ENCODE assay signal across 14 cellular contexts in the genomic region with DNA sequence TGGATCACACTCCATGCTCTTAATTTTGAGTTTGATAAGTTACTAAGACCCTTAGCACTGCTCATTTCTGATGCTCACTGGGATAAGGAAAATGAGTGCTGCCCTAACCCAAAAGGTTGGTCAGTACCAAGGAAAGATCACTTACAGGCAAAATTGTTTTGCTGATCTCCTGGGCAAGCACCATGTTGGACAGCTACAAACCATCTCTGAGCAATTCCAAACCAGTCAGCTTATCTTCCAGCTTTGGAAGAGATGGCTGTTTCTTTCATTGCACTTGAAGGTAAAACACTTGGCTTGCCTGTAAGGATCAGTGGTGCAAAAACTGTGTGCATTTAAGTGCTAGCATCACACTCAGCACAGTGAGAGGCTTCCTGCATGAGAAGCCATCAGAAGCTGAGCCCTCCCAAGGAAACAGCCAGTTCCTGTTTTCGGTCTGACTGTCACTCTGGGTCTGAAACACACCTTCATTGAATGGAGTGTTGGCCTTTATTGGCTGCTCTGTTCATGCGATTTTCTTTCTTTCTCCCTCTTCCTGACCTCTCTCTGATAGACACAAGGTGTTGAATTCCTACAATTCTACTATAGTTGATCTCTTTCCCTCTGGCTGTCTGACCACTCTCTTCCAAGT.
DNase-seq lines count a peak whose midpoint lies in the region; ATAC-seq, FAIRE-seq and TF ChIP-seq lines count a peak whose summit lies in the region.
"Had no signal": no experiment of that assay in that cellular context is flagged by ENCODE, and none has a peak within 500 bp of the region (broad histone marks: within the 10 kb centered on the region; RNA-seq: fewer than 3 reads in every experiment).

No MANE protein-coding gene starts in this region.

- H3K9me3 ChIP-seq in GM12878 (replicated peaks; ENCODE audit: control insufficient read depth, insufficient read depth, low read length) = no peaks in the 10 kb centered on the region; the same call in 2 of the 3 replicates
- H3K9me3 ChIP-seq: HAP-1, thyroid gland had no signal

- no peak for TF ChIP-seq RAD21 in GM12878 (IDR thresholded peaks at IDR 0.05; ENCODE audit: insufficient read depth, low read depth, low read length)

- H3K4me3 ChIP-seq in GM12878 = no peak overlapping the region
- H3K4me3 ChIP-seq: HAP-1, thyroid gland had no signal

- in situ Hi-C loops in GM12878 (cut with MboI) = no loop called here

- H4K20me1 ChIP-seq in GM12878 (ENCODE audit: control insufficient read depth, insufficient read depth) = no peaks in the 10 kb centered on the region

- RAD21 ChIA-PET in GM12878 (lab: Charles Lee; ENCODE audit: unreplicated experiment) = no interaction called here

- H3K4me2 ChIP-seq in GM12878 (ENCODE audit: control insufficient read depth, insufficient read depth) = peak overlapping the region; percentile 3

- peak overlapping the region; percentile 4; the same call in 1 of the 2 replicates for H2AFZ ChIP-seq in GM12878 (ENCODE audit: control insufficient read depth, low read depth, low read length)

- DNase-seq in GM12878 (ENCODE audit: low read depth, low spot score) (peak; percentile 41), amniotic stem cell (lab: John Stamatoyannopoulos, UW) (no peak), H4 (ENCODE audit: low spot score) (no peak)
- DNase-seq in activated effector memory CD4-positive, alpha-beta T cell treated with anti-CD3 and anti-CD28 coated beads, Interleukin-2, amount 50 U/mL, for 16 hours = no peak
- no peak for DNase-seq in stimulated activated CD4-positive, alpha-beta T cell treated with anti-CD3 and anti-CD28 coated beads, Interleukin-4, amount 100 ng/mL, for 4 hours
- DNase-seq: activated CD4-positive, alpha-beta T cell treated with anti-CD3 and anti-CD28 coated beads, Interleukin-2, amount 10 ng/mL, durations not matched to agents 24 days and 14 days; NCI-H1417; SHP77 treated with DMSO at 0.1 percent for 48 hours; thyroid gland had no signal

- peaks cover 10% of the 10 kb centered on the region for H3K4me1 ChIP-seq in GM12878 (ENCODE audit: control insufficient read depth, insufficient read depth, low read length)
- H3K4me1 ChIP-seq: thyroid gland had no signal

- no peak for TF ChIP-seq POLR2A in GM12878 (IDR thresholded peaks at IDR 0.05; ENCODE audit: low read depth, low read length)

- TF ChIP-seq CTCF in GM12878 (IDR thresholded peaks at IDR 0.05 in 2 of 3, conservative IDR thresholded peaks at IDR 0.05 in 1 of 3; ENCODE audit: control insufficient read depth in 2 of 3, extremely low read depth in 1 of 3, insufficient read depth in 1 of 3, low read depth in 3 of 3, low read length in 3 of 3) = no peak

- 3% methylated on average over 2 of the region's 2 CpGs for WGBS in GM12878 (ENCODE audit: insufficient coverage, insufficient replicate concordance, low lambda C conversion rate, missing lambda C conversion rate)

- peak; percentile 98 for FAIRE-seq in GM12878 (lab: Jason Lieb, UNC)
- FAIRE-seq: endothelial cell of umbilical vein had no signal

- SMC1A ChIA-PET in GM12878 (lab: Charles Lee; ENCODE audit: uncharacterized antibody, unreplicated experiment) = no interaction called here

- H3K27ac ChIP-seq in GM12878 (ENCODE audit: control insufficient read depth, insufficient read depth) = no peak overlapping the region
- H3K27ac ChIP-seq: thyroid gland had no signal

- POLR2A ChIA-PET in GM12878 (lab: Charles Lee) = no interaction called here

- H3K79me2 ChIP-seq in GM12878 (ENCODE audit: control insufficient read depth, insufficient read depth, low read length) = no peaks in the 10 kb centered on the region

- no peaks in the 10 kb centered on the region for H3K36me3 ChIP-seq in GM12878 (ENCODE audit: control insufficient read depth in 2 of 2, insufficient read depth in 2 of 2, low read length in 1 of 2)
- H3K36me3 ChIP-seq: HAP-1, thyroid gland had no signal

- intact Hi-C loops in GM12878 (cut with micrococcal nuclease; ENCODE audit: unreplicated experiment) = no loop called here

- CTCF ChIA-PET in GM12878 (lab: Yijun Ruan, JAX) = interaction anchor here (1.0 kb wide), 1 partner anchor 12 kb away, joined by 3 read pairs; no protein-coding TSS in a partner anchor

- H3K27me3 ChIP-seq in GM12878 (replicated peaks in 1 of 2; ENCODE audit: control insufficient read depth in 2 of 2, insufficient read depth in 2 of 2, low read length in 1 of 2) = no peaks in the 10 kb centered on the region; a peak in 1 of 4 replicates
- H3K27me3 ChIP-seq: thyroid gland had no signal

- TF ChIP-seq EP300 in GM12878 (IDR thresholded peaks at IDR 0.05; ENCODE audit: borderline replicate concordance in 1 of 2, control insufficient read depth in 1 of 2, low read depth in 2 of 2, low read length in 2 of 2) = no peak

- BruUV-seq in GM12878 (replicated peaks; lab: Mats Ljungman, UMichigan) = no TSS peak

- H3K9ac ChIP-seq in GM12878 (ENCODE audit: control insufficient read depth, insufficient read depth, low read length) = no peak overlapping the region

- ATAC-seq in GM18907 (IDR thresholded peaks at IDR 0.05; ENCODE audit: unreplicated experiment) = peak; percentile 99
- peak; percentile 97 for ATAC-seq in GM21576 (IDR thresholded peaks at IDR 0.05; ENCODE audit: unreplicated experiment)
- peak; percentile 86 for ATAC-seq in HG03108 (IDR thresholded peaks at IDR 0.05; ENCODE audit: unreplicated experiment)
- ATAC-seq in GM12878 = peak; percentile 98

TF ChIP-seq in GM12878, 131 proteins besides CTCF, POLR2A, EP300 and RAD21 (continues in another document):
- no peak for TF ChIP-seq TCF12 (IDR thresholded peaks at IDR 0.05; ENCODE audit: low read depth, low read length)
- TF ChIP-seq CHD2 (IDR thresholded peaks at IDR 0.05; ENCODE audit: borderline replicate concordance, low read depth, low read length) = no peak
- TF ChIP-seq DPF2 (IDR thresholded peaks at IDR 0.05) = 0 out of 2 replicates have a peak, but pooled peaks have one; percentile 33
- TF ChIP-seq ZNF622 (IDR thresholded peaks at IDR 0.05) = no peak
- peak; percentile 17; the same call in 1 of the 2 replicates for TF ChIP-seq IKZF1 (conservative IDR thresholded peaks at IDR 0.05)
- TF ChIP-seq RUNX3 (IDR thresholded peaks at IDR 0.05; ENCODE audit: low read length) = no peak
- TF ChIP-seq BCL11A (IDR thresholded peaks at IDR 0.05; ENCODE audit: low read depth, low read length) = 0 out of 2 replicates have a peak, but pooled peaks have one; percentile 18
- TF ChIP-seq TCF7 (IDR thresholded peaks at IDR 0.05; ENCODE audit: borderline replicate concordance) = no peak
- TF ChIP-seq ETV6 (conservative IDR thresholded peaks at IDR 0.05 in 1 of 2, IDR thresholded peaks at IDR 0.05 in 1 of 2; ENCODE audit: borderline replicate concordance in 1 of 2, low read depth in 1 of 2) = no peak
- no peak for TF ChIP-seq TBL1XR1 (IDR thresholded peaks at IDR 0.05; ENCODE audit: low read depth, low read length)
- TF ChIP-seq RELA (IDR thresholded peaks at IDR 0.05; ENCODE audit: borderline replicate concordance, partially characterized antibody) = no peak
- TF ChIP-seq, protein P1, sequence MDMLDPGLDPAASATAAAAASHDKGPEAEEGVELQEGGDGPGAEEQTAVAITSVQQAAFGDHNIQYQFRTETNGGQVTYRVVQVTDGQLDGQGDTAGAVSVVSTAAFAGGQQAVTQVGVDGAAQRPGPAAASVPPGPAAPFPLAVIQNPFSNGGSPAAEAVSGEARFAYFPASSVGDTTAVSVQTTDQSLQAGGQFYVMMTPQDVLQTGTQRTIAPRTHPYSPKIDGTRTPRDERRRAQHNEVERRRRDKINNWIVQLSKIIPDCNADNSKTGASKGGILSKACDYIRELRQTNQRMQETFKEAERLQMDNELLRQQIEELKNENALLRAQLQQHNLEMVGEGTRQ (IDR thresholded peaks at IDR 0.05; ENCODE audit: borderline replicate concordance, low read depth, low read length) = no peak
- TF ChIP-seq IRF4 (IDR thresholded peaks at IDR 0.05; ENCODE audit: low read depth, low read length) = peak; percentile 87
- TF ChIP-seq IKZF2 (IDR thresholded peaks at IDR 0.05) = peak in 1 of 2 experiments; percentile 33; a peak in 1 of 4 replicates
- TF ChIP-seq, protein P2, sequence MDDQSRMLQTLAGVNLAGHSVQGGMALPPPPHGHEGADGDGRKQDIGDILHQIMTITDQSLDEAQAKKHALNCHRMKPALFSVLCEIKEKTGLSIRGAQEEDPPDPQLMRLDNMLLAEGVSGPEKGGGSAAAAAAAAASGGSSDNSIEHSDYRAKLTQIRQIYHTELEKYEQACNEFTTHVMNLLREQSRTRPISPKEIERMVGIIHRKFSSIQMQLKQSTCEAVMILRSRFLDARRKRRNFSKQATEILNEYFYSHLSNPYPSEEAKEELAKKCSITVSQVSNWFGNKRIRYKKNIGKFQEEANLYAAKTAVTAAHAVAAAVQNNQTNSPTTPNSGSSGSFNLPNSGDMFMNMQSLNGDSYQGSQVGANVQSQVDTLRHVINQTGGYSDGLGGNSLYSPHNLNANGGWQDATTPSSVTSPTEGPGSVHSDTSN (IDR thresholded peaks at IDR 0.05; ENCODE audit: insufficient replicate concordance, low read depth, low read length) = peak; percentile 69
- TF ChIP-seq ZZZ3 (IDR thresholded peaks at IDR 0.05; ENCODE audit: control insufficient read depth, insufficient read length, low read depth) = no peak
- TF ChIP-seq, protein P3, sequence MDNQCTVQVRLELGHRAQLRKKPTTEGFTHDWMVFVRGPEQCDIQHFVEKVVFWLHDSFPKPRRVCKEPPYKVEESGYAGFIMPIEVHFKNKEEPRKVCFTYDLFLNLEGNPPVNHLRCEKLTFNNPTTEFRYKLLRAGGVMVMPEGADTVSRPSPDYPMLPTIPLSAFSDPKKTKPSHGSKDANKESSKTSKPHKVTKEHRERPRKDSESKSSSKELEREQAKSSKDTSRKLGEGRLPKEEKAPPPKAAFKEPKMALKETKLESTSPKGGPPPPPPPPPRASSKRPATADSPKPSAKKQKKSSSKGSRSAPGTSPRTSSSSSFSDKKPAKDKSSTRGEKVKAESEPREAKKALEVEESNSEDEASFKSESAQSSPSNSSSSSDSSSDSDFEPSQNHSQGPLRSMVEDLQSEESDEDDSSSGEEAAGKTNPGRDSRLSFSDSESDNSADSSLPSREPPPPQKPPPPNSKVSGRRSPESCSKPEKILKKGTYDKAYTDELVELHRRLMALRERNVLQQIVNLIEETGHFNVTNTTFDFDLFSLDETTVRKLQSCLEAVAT (IDR thresholded peaks at IDR 0.05) = no peak
- no peak for TF ChIP-seq PML (IDR thresholded peaks at IDR 0.05; ENCODE audit: low read length)
- no peak for TF ChIP-seq TARDBP (IDR thresholded peaks at IDR 0.05; ENCODE audit: borderline replicate concordance)
- TF ChIP-seq RFX5 (IDR thresholded peaks at IDR 0.05; ENCODE audit: low read depth, low read length) = no peak
- no peak for TF ChIP-seq SMAD1 (IDR thresholded peaks at IDR 0.05; ENCODE audit: low read depth, partially characterized antibody)
- 0 out of 2 replicates have a peak, but pooled peaks have one; percentile 28 for TF ChIP-seq PAX5 (IDR thresholded peaks at IDR 0.05; ENCODE audit: borderline replicate concordance, low read depth, low read length)
- TF ChIP-seq MYC (IDR thresholded peaks at IDR 0.05; ENCODE audit: insufficient read depth, insufficient read length, insufficient replicate concordance, low read length, severe bottlenecking) = no peak
